ENCODE assay signal across 23 cellular contexts in genomic region chr2:100019499-100019898, GRCh38.
DNase-seq lines count a peak whose midpoint lies in the region; ATAC-seq and TF ChIP-seq lines count a peak whose summit lies in the region.
"Had no signal": no experiment of that assay in that cellular context is flagged by ENCODE, and none has a peak within 500 bp of the region (broad histone marks: within the 10 kb centered on the region; RNA-seq: fewer than 3 reads in every experiment).

No MANE protein-coding gene starts in this region.

- H3K79me1 ChIP-seq in mesenchymal stem cell (replicated peaks; ENCODE audit: low read length, poor library complexity, severe bottlenecking), result peaks cover 31% of the 10 kb centered on the region

- H3K36me3 ChIP-seq in left ventricle myocardium inferior (no peaks in the 10 kb centered on the region), mesenchymal stem cell (ENCODE audit: control insufficient read depth in 1 of 2, insufficient read depth in 2 of 2, low read depth in 1 of 2, low read length in 2 of 2) (peaks cover 0 to 18% of the 10 kb centered on the region in 2 experiments)
- H3K36me3 ChIP-seq: SJSA1 had no signal

- no peaks in the 10 kb centered on the region for H3K27me3 ChIP-seq in left ventricle myocardium inferior (ENCODE audit: low read depth)
- peaks cover 0 to 13% of the 10 kb centered on the region in 2 experiments for H3K27me3 ChIP-seq in mesenchymal stem cell (ENCODE audit: control insufficient read depth in 1 of 2, insufficient read depth in 1 of 2, low read length in 2 of 2)
- H3K27me3 ChIP-seq: SJSA1 had no signal

- peak overlapping the region; percentile 27 to 59 for H2BK12ac ChIP-seq in mesenchymal stem cell (ENCODE audit: low read length in 2 of 2)

- no peaks in the 10 kb centered on the region for H3K27me3 Mint-ChIP-seq in activated B cell treated with CpG ODN at 0.5 μM for 24 hours
- no peaks in the 10 kb centered on the region for H3K27me3 Mint-ChIP-seq in activated T-cell treated with anti-CD3 and anti-CD28 coated beads, Interleukin-2, amount 50 U/mL, for 72 hours (ENCODE audit: low read depth)

- H2AK5ac ChIP-seq in mesenchymal stem cell (ENCODE audit: low read length, severe bottlenecking), result peak overlapping the region; percentile 24

- no peak overlapping the region for H2AFZ ChIP-seq in mesenchymal stem cell (ENCODE audit: low read depth, low read length)

- no peak overlapping the region for H2BK15ac ChIP-seq in mesenchymal stem cell (ENCODE audit: low read depth, poor library complexity, severe bottlenecking)

- peaks cover 45% of the 10 kb centered on the region for H3K4me1 Mint-ChIP-seq in activated B cell treated with CpG ODN at 0.5 μM for 24 hours
- no peaks in the 10 kb centered on the region for H3K4me1 Mint-ChIP-seq in activated T-cell treated with anti-CD3 and anti-CD28 coated beads, Interleukin-2, amount 50 U/mL, for 72 hours (ENCODE audit: low read depth)

- H3K27ac ChIP-seq in left ventricle myocardium inferior (replicated peaks), result no peak overlapping the region
- H3K27ac ChIP-seq in mesenchymal stem cell (ENCODE audit: low read length, poor library complexity, severe bottlenecking), result peak overlapping the region; percentile 37
- H3K27ac ChIP-seq: C4-2B, SJSA1 had no signal

- CTCF ChIA-PET in activated B cell treated with CpG ODN at 0.5 μM for 24 hours (lab: Charles Lee), result no interaction called here

- H3K9ac ChIP-seq in mesenchymal stem cell (ENCODE audit: low read length), result no peak overlapping the region

- H3K4me2 ChIP-seq in mesenchymal stem cell (ENCODE audit: low read length, poor library complexity, severe bottlenecking), result no peak overlapping the region

- H3K36me3 Mint-ChIP-seq in activated B cell treated with CpG ODN at 0.5 μM for 24 hours (ENCODE audit: low read depth), result peaks cover 39% of the 10 kb centered on the region
- H3K36me3 Mint-ChIP-seq in activated T-cell treated with anti-CD3 and anti-CD28 coated beads, Interleukin-2, amount 50 U/mL, for 72 hours (ENCODE audit: insufficient read depth in 2 of 2), result no peaks in the 10 kb centered on the region
- H3K36me3 Mint-ChIP-seq: CD8-positive, alpha-beta T cell had no signal

- no peak overlapping the region for H3K23ac ChIP-seq in mesenchymal stem cell (ENCODE audit: low read length in 2 of 2)

- no peak overlapping the region for H2BK5ac ChIP-seq in mesenchymal stem cell (ENCODE audit: low read depth, low read length, poor library complexity, severe bottlenecking)

- peak overlapping the region; percentile 68 to 73 for H3K18ac ChIP-seq in mesenchymal stem cell (ENCODE audit: low read depth in 1 of 2, low read length in 2 of 2)

- H4K8ac ChIP-seq in mesenchymal stem cell (ENCODE audit: low read length), result peak overlapping the region; percentile 64

- H4K91ac ChIP-seq in mesenchymal stem cell (ENCODE audit: low read length), result peak overlapping the region; percentile 67

- no peaks in the 10 kb centered on the region for H3K9me3 Mint-ChIP-seq in activated B cell treated with CpG ODN at 0.5 μM for 24 hours
- H3K9me3 Mint-ChIP-seq in activated T-cell treated with anti-CD3 and anti-CD28 coated beads, Interleukin-2, amount 50 U/mL, for 72 hours, result peaks cover 0 to 2% of the 10 kb centered on the region in 2 donors
- H3K9me3 Mint-ChIP-seq: CD8-positive, alpha-beta T cell had no signal

- intact Hi-C loops in Right ventricle myocardium inferior (cut with DNase I), result no loop called here
- intact Hi-C loops in left ventricle myocardium inferior (cut with micrococcal nuclease), result no loop called here
- intact Hi-C loops in activated B cell treated with CpG ODN at 0.5 μM for 24 hours (cut with micrococcal nuclease), result no loop called here

- peak; percentile 34 for ATAC-seq in Right ventricle myocardium inferior
- ATAC-seq in activated B cell treated with CpG ODN at 0.5 μM for 24 hours (ENCODE audit: low read depth), result no peak
- no peak for ATAC-seq in activated T-cell treated with anti-CD3 and anti-CD28 coated beads, Interleukin-2, amount 50 U/mL, for 72 hours (replicated peaks in 1 of 2)
- ATAC-seq in HG02571 (IDR thresholded peaks at IDR 0.05; ENCODE audit: unreplicated experiment), result no peak
- ATAC-seq: CD8-positive, alpha-beta T cell; K562 had no signal

- H3K4ac ChIP-seq in mesenchymal stem cell (ENCODE audit: low read depth in 1 of 2, low read length in 2 of 2), result peak overlapping the region; percentile 8 to 27

- no peak overlapping the region for H3K14ac ChIP-seq in mesenchymal stem cell (ENCODE audit: low read length in 2 of 2)

- H3K4me1 ChIP-seq in left ventricle myocardium inferior (peaks cover under 1% of the 10 kb centered on the region), mesenchymal stem cell (ENCODE audit: control insufficient read depth, insufficient read depth, low read depth, low read length) (peaks cover 4% of the 10 kb centered on the region)
- H3K4me1 ChIP-seq: Caco-2, SJSA1 had no signal

- no peak overlapping the region for H3K4me3 ChIP-seq in left ventricle myocardium inferior
- H3K4me3 ChIP-seq in mesenchymal stem cell (ENCODE audit: insufficient read depth in 1 of 2, low read depth in 1 of 2, low read length in 2 of 2), result no peak overlapping the region
- H3K4me3 ChIP-seq: K562, SJSA1 had no signal

- POLR2A ChIA-PET in activated B cell treated with CpG ODN at 0.5 μM for 24 hours (lab: Charles Lee), result no interaction called here

- TF ChIP-seq CTCF in left ventricle myocardium inferior (IDR thresholded peaks at IDR 0.05; ENCODE audit: borderline replicate concordance), result no peak
- no peak for TF ChIP-seq CTCF in activated B cell treated with CpG ODN at 0.5 μM for 24 hours (IDR thresholded peaks at IDR 0.05)

- H3K9me3 ChIP-seq in left ventricle myocardium inferior (replicated peaks) (no peaks in the 10 kb centered on the region), mesenchymal stem cell (ENCODE audit: control insufficient read depth, low read length) (no peaks in the 10 kb centered on the region)
- H3K9me3 ChIP-seq: Caco-2, SJSA1 had no signal

- no peak overlapping the region for H3K4me3 Mint-ChIP-seq in activated B cell treated with CpG ODN at 0.5 μM for 24 hours
- H3K4me3 Mint-ChIP-seq in activated T-cell treated with anti-CD3 and anti-CD28 coated beads, Interleukin-2, amount 50 U/mL, for 72 hours, result no peak overlapping the region
- H3K4me3 Mint-ChIP-seq: CD8-positive, alpha-beta T cell had no signal

- peak overlapping the region; percentile 51 for H2BK120ac ChIP-seq in mesenchymal stem cell (ENCODE audit: low read depth, low read length)

- H3K27ac Mint-ChIP-seq in activated B cell treated with CpG ODN at 0.5 μM for 24 hours, result peak overlapping the region; percentile 50
- no peak overlapping the region for H3K27ac Mint-ChIP-seq in activated T-cell treated with anti-CD3 and anti-CD28 coated beads, Interleukin-2, amount 50 U/mL, for 72 hours
- H3K27ac Mint-ChIP-seq: CD8-positive, alpha-beta T cell had no signal

- WGBS in mesenchymal stem cell, result 93% methylated on average over 6 of the region's 6 CpGs

- no peak for DNase-seq in Right ventricle myocardium inferior (ENCODE audit: missing footprints)
- DNase-seq in left ventricle myocardium inferior, result no peak
- DNase-seq in activated B cell treated with CpG ODN at 0.5 μM for 24 hours, result no peak
- no peak for DNase-seq in mesenchymal stem cell
- DNase-seq in activated T-cell treated with anti-CD3 and anti-CD28 coated beads, Interleukin-2, amount 50 U/mL, for 72 hours, result no peak
- no peak for DNase-seq in occipital lobe (lab: John Stamatoyannopoulos, UW)
- DNase-seq: AML-193; Caco-2; CD8-positive, alpha-beta T cell; Kasumi-1; NCI-H1105 treated with DMSO at 0.1 percent for 48 hours; NCI-H146; NCI-H1930; NCI-H2107; NCI-H446; NCI-H526; NCI-H82; NK-92 treated with Interleukin-12 subunit alpha and Interleukin-12 subunit beta, amount 100 ng/mL, for 24 hours; Right ventricle myocardium superior had no signal
